Comparison of ENCODE assay signal across 13 cellular contexts in genomic region chr2:68768951-68769350, GRCh38. TPM values are rescaled to one million over a fixed set of nuclear protein-coding genes. Genes with fewer than 3 reads are reported as not detected.
DNase-seq lines count a peak whose midpoint lies in the region; ATAC-seq and TF ChIP-seq lines count a peak whose summit lies in the region.
"Had no signal": no experiment of that assay in that cellular context is flagged by ENCODE, and none has a peak within 500 bp of the region (broad histone marks: within the 10 kb centered on the region; RNA-seq: fewer than 3 reads in every experiment).

No MANE protein-coding gene starts in this region.

- H3K4me1 Mint-ChIP-seq in activated CD4-positive, alpha-beta T cell treated with anti-CD3 and anti-CD28 coated beads, Interleukin-2, amount 10 ng/mL, durations not matched to agents 7 days and 5 days = peaks cover 99% of the 10 kb centered on the region
- H3K4me1 Mint-ChIP-seq in stimulated activated naive CD8-positive, alpha-beta T cell treated with anti-CD3 and anti-CD28 coated beads, Interleukin-15, amount 100 ng/mL, for 72 hours = peaks cover 98% of the 10 kb centered on the region
- H3K4me1 Mint-ChIP-seq in endothelial cell (ENCODE audit: unreplicated experiment) = peaks cover 38% of the 10 kb centered on the region
- H3K4me1 Mint-ChIP-seq in GM23338 = peaks cover 37% of the 10 kb centered on the region
- H3K4me1 Mint-ChIP-seq: neural progenitor cell had no signal

- H3K27ac Mint-ChIP-seq in activated CD4-positive, alpha-beta T cell treated with anti-CD3 and anti-CD28 coated beads, Interleukin-2, amount 10 ng/mL, durations not matched to agents 7 days and 5 days = peak overlapping the region; percentile 99
- peak overlapping the region in 1 of 2 donors; percentile 74 for H3K27ac Mint-ChIP-seq in stimulated activated naive CD8-positive, alpha-beta T cell treated with anti-CD3 and anti-CD28 coated beads, Interleukin-15, amount 100 ng/mL, for 72 hours
- H3K27ac Mint-ChIP-seq in endothelial cell (ENCODE audit: unreplicated experiment) (no peak overlapping the region), GM23338 (no peak overlapping the region)
- H3K27ac Mint-ChIP-seq: neural progenitor cell had no signal

- H3K27me3 ChIP-seq in effector memory CD4-positive, alpha-beta T cell (replicated peaks; ENCODE audit: control insufficient read depth, insufficient read depth, low read length, poor library complexity, severe bottlenecking) = no peaks in the 10 kb centered on the region
- no peaks in the 10 kb centered on the region for H3K27me3 ChIP-seq in GM23338 (ENCODE audit: insufficient read depth)
- H3K27me3 ChIP-seq: neural progenitor cell, sigmoid colon, SJCRH30 had no signal

- peak overlapping the region; percentile 67 for H3K4me3 ChIP-seq in OCI-LY7 (ENCODE audit: low read depth, low read length, poor library complexity, severe bottlenecking)
- H3K4me3 ChIP-seq in effector memory CD4-positive, alpha-beta T cell (ENCODE audit: insufficient read depth, low read depth, low read length, poor library complexity, severe bottlenecking) = peak overlapping the region; percentile 41
- H3K4me3 ChIP-seq in GM23338 = no peak overlapping the region
- H3K4me3 ChIP-seq: neural progenitor cell, sigmoid colon, SJCRH30 had no signal

- POLR2A ChIA-PET in activated CD4-positive, alpha-beta T cell treated with anti-CD3 and anti-CD28 coated beads, Interleukin-2, amount 10 ng/mL, durations not matched to agents 7 days and 5 days (lab: Charles Lee) = no interaction called here
- POLR2A ChIA-PET in OCI-LY7 (lab: Charles Lee) = interaction anchor here (1.0 to 4.1 kb wide), 9 partner anchors 11 to 304 kb away, joined by 3 to 20 read pairs (median 5); partner anchors contain the start of gene ARHGAP25

- intact Hi-C loops in OCI-LY7 (cut with micrococcal nuclease; ENCODE audit: unreplicated experiment) = loop anchor here (5.0 to 10.0 kb wide), 4 partner anchors 138 to 1356 kb away; partner anchors contain the start of genes APLF, FBXO48 and PLEK

- H3K9me3 ChIP-seq in OCI-LY7 (ENCODE audit: low read length) = no peaks in the 10 kb centered on the region
- H3K9me3 ChIP-seq in effector memory CD4-positive, alpha-beta T cell (ENCODE audit: control insufficient read depth, low read length) = no peaks in the 10 kb centered on the region
- H3K9me3 ChIP-seq: sigmoid colon, SJCRH30 had no signal

- H3K27me3 Mint-ChIP-seq in activated CD4-positive, alpha-beta T cell treated with anti-CD3 and anti-CD28 coated beads, Interleukin-2, amount 10 ng/mL, durations not matched to agents 7 days and 5 days = no peaks in the 10 kb centered on the region
- H3K27me3 Mint-ChIP-seq in stimulated activated naive CD8-positive, alpha-beta T cell treated with anti-CD3 and anti-CD28 coated beads, Interleukin-15, amount 100 ng/mL, for 72 hours = no peaks in the 10 kb centered on the region
- H3K27me3 Mint-ChIP-seq in endothelial cell (ENCODE audit: unreplicated experiment) = peaks cover 11% of the 10 kb centered on the region
- peaks cover 3% of the 10 kb centered on the region for H3K27me3 Mint-ChIP-seq in GM23338 (ENCODE audit: insufficient read depth, low read depth, poor library complexity)

- peaks cover 62% of the 10 kb centered on the region for H3K36me3 Mint-ChIP-seq in activated CD4-positive, alpha-beta T cell treated with anti-CD3 and anti-CD28 coated beads, Interleukin-2, amount 10 ng/mL, durations not matched to agents 7 days and 5 days (ENCODE audit: low read depth)
- H3K36me3 Mint-ChIP-seq in endothelial cell (ENCODE audit: low read depth, unreplicated experiment) (peaks cover 5% of the 10 kb centered on the region), GM23338 (ENCODE audit: low read depth) (no peaks in the 10 kb centered on the region)
- H3K36me3 Mint-ChIP-seq: neural progenitor cell had no signal

- CTCF ChIA-PET in activated CD4-positive, alpha-beta T cell treated with anti-CD3 and anti-CD28 coated beads, Interleukin-2, amount 10 ng/mL, durations not matched to agents 7 days and 5 days (lab: Charles Lee) = interaction anchor here (0.9 to 3.5 kb wide), 2 partner anchors 11 to 16 kb away, joined by 3 to 29 read pairs; no protein-coding TSS in a partner anchor
- CTCF ChIA-PET in OCI-LY7 (lab: Charles Lee; ENCODE audit: unreplicated experiment) = no interaction called here

- H3K9me2 ChIP-seq in OCI-LY7 (ENCODE audit: insufficient read depth, low read length) (no peaks in the 10 kb centered on the region), GM23338 (ENCODE audit: insufficient read depth) (no peaks in the 10 kb centered on the region)

- DNase-seq in activated CD4-positive, alpha-beta T cell treated with anti-CD3 and anti-CD28 coated beads, Interleukin-2, amount 10 ng/mL, durations not matched to agents 7 days and 5 days = no peak
- no peak for DNase-seq in activated CD4-positive, alpha-beta T cell treated with anti-CD3 and anti-CD28 coated beads, Interleukin-2, amount 50 U/mL, for 48 hours
- DNase-seq in OCI-LY7 (ENCODE audit: low spot score) = no peak
- no peak for DNase-seq in effector memory CD4-positive, alpha-beta T cell
- no peak for DNase-seq in stimulated activated naive CD8-positive, alpha-beta T cell treated with anti-CD3 and anti-CD28 coated beads, Interleukin-15, amount 100 ng/mL, for 72 hours
- DNase-seq in endothelial cell (ENCODE audit: low spot score) = no peak
- DNase-seq in GM23338 (ENCODE audit: low spot score) = no peak
- DNase-seq: activated CD8-positive, alpha-beta memory T cell treated with anti-CD3 and anti-CD28 coated beads, Interleukin-2, amount 50 U/mL, for 4 hours; left ventricle myocardium superior; sigmoid colon had no signal

- H3K4me1 ChIP-seq in OCI-LY7 (ENCODE audit: insufficient read depth, low read length, poor library complexity, severe bottlenecking) (peaks cover 100% of the 10 kb centered on the region), GM23338 (ENCODE audit: insufficient read depth) (peaks cover 34% of the 10 kb centered on the region)
- peaks cover 91% of the 10 kb centered on the region for H3K4me1 ChIP-seq in effector memory CD4-positive, alpha-beta T cell (ENCODE audit: control insufficient read depth, insufficient read depth, low read length, poor library complexity, severe bottlenecking)
- H3K4me1 ChIP-seq: neural progenitor cell had no signal

- H3K79me2 ChIP-seq in OCI-LY7 (ENCODE audit: insufficient read depth, low read depth, low read length) (peaks cover 46% of the 10 kb centered on the region), GM23338 (replicated peaks; ENCODE audit: insufficient read depth) (no peaks in the 10 kb centered on the region)

- H3K36me3 ChIP-seq in OCI-LY7 (ENCODE audit: insufficient read depth, low read length) (no peaks in the 10 kb centered on the region), GM23338 (ENCODE audit: insufficient read depth) (no peaks in the 10 kb centered on the region)
- no peaks in the 10 kb centered on the region for H3K36me3 ChIP-seq in effector memory CD4-positive, alpha-beta T cell (ENCODE audit: control insufficient read depth, insufficient read depth, low read length)
- H3K36me3 ChIP-seq: neural progenitor cell, sigmoid colon, SJCRH30 had no signal

- peak overlapping the region; percentile 30; the same call in 1 of the 2 replicates for H2AFZ ChIP-seq in OCI-LY7 (ENCODE audit: low read length)
- no peak overlapping the region; the same call in 1 of the 2 replicates for H2AFZ ChIP-seq in GM23338
- H2AFZ ChIP-seq: neural progenitor cell had no signal

- H3K27ac ChIP-seq in OCI-LY7 (ENCODE audit: low read depth, low read length, poor library complexity, severe bottlenecking) (peak overlapping the region; percentile 93), GM23338 (ENCODE audit: low read depth) (no peak overlapping the region)
- H3K27ac ChIP-seq in effector memory CD4-positive, alpha-beta T cell (ENCODE audit: insufficient read depth, low read length, poor library complexity, severe bottlenecking) = peak overlapping the region; percentile 81
- H3K27ac ChIP-seq: neural progenitor cell, SJCRH30 had no signal

- H3K4me2 ChIP-seq in OCI-LY7 (ENCODE audit: low read length) (peak overlapping the region; percentile 99), GM23338 (no peak overlapping the region)
- H3K4me2 ChIP-seq: neural progenitor cell had no signal

- H3K9me3 Mint-ChIP-seq in activated CD4-positive, alpha-beta T cell treated with anti-CD3 and anti-CD28 coated beads, Interleukin-2, amount 10 ng/mL, durations not matched to agents 7 days and 5 days = peaks cover 2% of the 10 kb centered on the region
- no peaks in the 10 kb centered on the region for H3K9me3 Mint-ChIP-seq in stimulated activated naive CD8-positive, alpha-beta T cell treated with anti-CD3 and anti-CD28 coated beads, Interleukin-15, amount 100 ng/mL, for 72 hours
- H3K9me3 Mint-ChIP-seq in endothelial cell (ENCODE audit: unreplicated experiment) = no peaks in the 10 kb centered on the region
- H3K9me3 Mint-ChIP-seq in GM23338 = no peaks in the 10 kb centered on the region; the same call in 2 of the 3 replicates
- H3K9me3 Mint-ChIP-seq: neural progenitor cell had no signal

- no TSS peak for BruUV-seq in OCI-LY7 (replicated peaks; lab: Mats Ljungman, UMichigan)

- H4K20me1 ChIP-seq in OCI-LY7 (ENCODE audit: insufficient read depth, low read length) (no peaks in the 10 kb centered on the region), GM23338 (replicated peaks; ENCODE audit: insufficient read depth) (no peaks in the 10 kb centered on the region)

- no peaks in the 10 kb centered on the region for H3F3A ChIP-seq in GM23338 (replicated peaks; ENCODE audit: low read depth)

- TF ChIP-seq CTCF in OCI-LY7 (conservative IDR thresholded peaks at IDR 0.05; ENCODE audit: low read length) = no peak
- no peak for TF ChIP-seq CTCF in endothelial cell (IDR thresholded peaks at IDR 0.05; ENCODE audit: unreplicated experiment)
- no peak for TF ChIP-seq CTCF in GM23338 (conservative IDR thresholded peaks at IDR 0.05; ENCODE audit: low read depth in 2 of 2)

- ATAC-seq in stimulated activated naive CD8-positive, alpha-beta T cell treated with anti-CD3 and anti-CD28 coated beads, Interleukin-15, amount 100 ng/mL, for 72 hours = no peak
- no peak for ATAC-seq in GM21423 (IDR thresholded peaks at IDR 0.05; ENCODE audit: unreplicated experiment)
- ATAC-seq in GM23338 = no peak
- ATAC-seq: left ventricle myocardium superior had no signal

- H3K4me3 Mint-ChIP-seq in activated CD4-positive, alpha-beta T cell treated with anti-CD3 and anti-CD28 coated beads, Interleukin-2, amount 10 ng/mL, durations not matched to agents 7 days and 5 days = peak overlapping the region; percentile 76
- H3K4me3 Mint-ChIP-seq in stimulated activated naive CD8-positive, alpha-beta T cell treated with anti-CD3 and anti-CD28 coated beads, Interleukin-15, amount 100 ng/mL, for 72 hours = peak overlapping the region; percentile 64 to 75
- H3K4me3 Mint-ChIP-seq in endothelial cell (ENCODE audit: unreplicated experiment) (no peak overlapping the region), GM23338 (no peak overlapping the region)
- H3K4me3 Mint-ChIP-seq: neural progenitor cell had no signal

RNA-seq across cellular contexts. Expression of gene ARHGAP25, which starts 34.3 kb away (rescaled TPM):
- total RNA-seq in activated CD4-positive, alpha-beta T cell treated with anti-CD3 and anti-CD28 coated beads, Interleukin-2, amount 10 ng/mL, durations not matched to agents 7 days and 5 days = 10 to 100 TPM; 94.9 to 97.8 TPM
- total RNA-seq in OCI-LY7 (2014; rRNA removed; shearing (Covaris generic)) = 18.6 and 22.3 TPM in 2 replicates
- total RNA-seq in OCI-LY7 (2022) (37.7 and 43.8 TPM in 2 replicates), endothelial cell (ENCODE audit: unreplicated experiment) (4.6 TPM)
- total RNA-seq in GM23338 (2014; rRNA removed; shearing (Covaris generic)) = 1.9 and 2.5 TPM in 2 replicates
- 1.9 and 2.0 TPM in 2 replicates for polyA plus RNA-seq in GM23338 (2016; fragmentation: Nextera tagmentation; extraction: Ambion mirVana)

Comparison
In these comparisons a context has a peak if more than half of its experiments do, and no peak if none do; other contexts are left out.
1. H3K4me3 Mint-ChIP-seq: peak in activated CD4-positive, alpha-beta T cell treated with anti-CD3 and anti-CD28 coated beads, Interleukin-2, amount 10 ng/mL, durations not matched to agents 7 days and 5 days (single experiment) and stimulated activated naive CD8-positive, alpha-beta T cell treated with anti-CD3 and anti-CD28 coated beads, Interleukin-15, amount 100 ng/mL, for 72 hours (2 of 2); none in endothelial cell (single experiment) and GM23338 (single experiment).